8 cellular contexts compared by ENCODE assay signal in the genomic region with DNA sequence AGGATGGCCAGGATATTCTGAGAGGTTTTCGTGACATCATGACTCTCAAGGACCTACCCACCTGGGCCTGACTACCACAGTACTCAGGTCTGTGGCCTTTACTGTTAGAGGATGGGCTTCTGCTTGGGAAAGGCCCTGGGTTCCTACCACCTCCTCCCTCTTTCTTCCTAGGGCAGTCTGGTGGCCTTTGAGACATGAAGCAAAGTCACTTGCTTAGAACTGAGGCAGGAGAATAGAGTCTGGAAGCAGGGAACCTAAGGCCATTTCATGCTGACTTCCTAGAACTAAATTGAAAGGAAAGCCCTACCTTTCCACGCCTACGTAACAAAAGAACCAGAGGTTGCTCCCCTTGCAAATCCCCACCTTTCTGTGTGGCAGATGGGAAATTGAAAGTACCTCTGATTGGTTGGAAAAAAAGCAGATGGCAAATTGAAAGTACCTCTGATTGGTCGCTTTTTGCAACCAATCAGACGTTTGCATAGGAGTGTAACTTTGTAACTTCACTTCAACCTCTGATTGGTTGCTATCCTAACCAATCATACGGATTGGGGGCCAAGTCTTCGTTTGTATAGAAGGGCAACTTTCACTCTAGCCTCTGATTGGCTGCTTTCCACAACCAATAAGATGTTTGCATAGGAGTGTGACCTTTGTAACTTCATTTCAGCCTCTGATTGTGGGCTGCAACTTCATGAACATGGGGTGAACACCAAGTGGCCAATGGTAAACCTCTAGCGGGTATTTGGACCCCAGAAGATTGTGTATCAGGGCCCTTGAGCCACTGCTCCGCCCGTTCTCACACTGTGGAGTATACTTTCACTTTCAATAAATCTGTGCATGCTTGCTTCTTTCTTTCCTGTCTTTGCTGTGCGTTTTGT. TPM values are rescaled to one million over a fixed set of nuclear protein-coding genes. Genes with fewer than 3 reads are reported as not detected.
A peak's percentile ranks its signal among the peaks of the same experiment; 100 is the strongest.
DNase-seq lines count a peak whose midpoint lies in the region; ATAC-seq and TF ChIP-seq lines count a peak whose summit lies in the region.

No MANE protein-coding gene starts in this region.

- no peaks in the 10 kb centered on the region for H3K27me3 ChIP-seq in right lobe of liver

- TF ChIP-seq POLR2A in right lobe of liver (IDR thresholded peaks at IDR 0.05): no peak

- no peak overlapping the region for H3K4me3 ChIP-seq in Jurkat, Clone E6-1 (ENCODE audit: low read length)
- peak overlapping the region in 1 of 3 donors; percentile 7 for H3K4me3 ChIP-seq in right lobe of liver
- no peak overlapping the region for H3K4me3 ChIP-seq in foreskin fibroblast (ENCODE audit: low read depth in 1 of 2, low read length in 2 of 2)

- H3K4me3 Mint-ChIP-seq in activated CD8-positive, alpha-beta T cell treated with anti-CD3 and anti-CD28 coated beads for 36 hours: peak overlapping the region; percentile 26

- no peak overlapping the region for H3K27ac ChIP-seq in right lobe of liver

- no peaks in the 10 kb centered on the region for H3K36me3 Mint-ChIP-seq in activated CD8-positive, alpha-beta T cell treated with anti-CD3 and anti-CD28 coated beads for 36 hours (ENCODE audit: low read depth)

- no peaks in the 10 kb centered on the region for H3K9me3 Mint-ChIP-seq in activated CD8-positive, alpha-beta T cell treated with anti-CD3 and anti-CD28 coated beads for 36 hours

- POLR2A ChIA-PET in activated CD8-positive, alpha-beta T cell treated with anti-CD3 and anti-CD28 coated beads for 36 hours (lab: Charles Lee): no interaction called here

- ATAC-seq in activated CD8-positive, alpha-beta T cell treated with anti-CD3 and anti-CD28 coated beads for 36 hours: peak; percentile 75
- ATAC-seq in right lobe of liver: peak; percentile 44 to 79 (median 51)
- ATAC-seq in HG03045 (IDR thresholded peaks at IDR 0.05; ENCODE audit: unreplicated experiment): no peak
- ATAC-seq in GM18861 (IDR thresholded peaks at IDR 0.05; ENCODE audit: unreplicated experiment): no peak

- CTCF ChIA-PET in activated CD8-positive, alpha-beta T cell treated with anti-CD3 and anti-CD28 coated beads for 36 hours (lab: Charles Lee): no interaction called here

- DNase-seq in Caki2 (ENCODE audit: low read depth) (peak; percentile 88), right lobe of liver (no peak), SKM-1 (lab: John Stamatoyannopoulos, UW; ENCODE audit: unreplicated experiment) (no peak), foreskin fibroblast (no peak)
- peak; percentile 49 for DNase-seq in Jurkat, Clone E6-1 (ENCODE audit: low read depth, low spot score)
- peak; percentile 18 for DNase-seq in activated CD8-positive, alpha-beta T cell treated with anti-CD3 and anti-CD28 coated beads for 36 hours

- no peaks in the 10 kb centered on the region for H3K27me3 Mint-ChIP-seq in activated CD8-positive, alpha-beta T cell treated with anti-CD3 and anti-CD28 coated beads for 36 hours

- H3K36me3 ChIP-seq in right lobe of liver: no peaks in the 10 kb centered on the region

- in situ Hi-C loops in Caki2 (cut with HindIII; ENCODE audit: low pct_unique_long_range_greater_than_20kb, low sequenced_read_pairs): no loop called here

- peaks cover 7% of the 10 kb centered on the region for H3K4me1 Mint-ChIP-seq in activated CD8-positive, alpha-beta T cell treated with anti-CD3 and anti-CD28 coated beads for 36 hours (ENCODE audit: low read depth)

- H3K27ac Mint-ChIP-seq in activated CD8-positive, alpha-beta T cell treated with anti-CD3 and anti-CD28 coated beads for 36 hours: no peak overlapping the region

- no peaks in the 10 kb centered on the region for H3K4me1 ChIP-seq in right lobe of liver

- intact Hi-C loops in activated CD8-positive, alpha-beta T cell treated with anti-CD3 and anti-CD28 coated beads for 36 hours (cut with micrococcal nuclease): no loop called here
- intact Hi-C loops in right lobe of liver (cut with DNase I): no loop called here

- H3K9me3 ChIP-seq in right lobe of liver: no peaks in the 10 kb centered on the region

- WGBS in right lobe of liver (ENCODE audit: insufficient coverage, low coverage, low lambda C conversion rate, missing lambda C conversion rate): 46% methylated on average over 10 of the region's 11 CpGs

- TF ChIP-seq CTCF in activated CD8-positive, alpha-beta T cell treated with anti-CD3 and anti-CD28 coated beads for 36 hours (IDR thresholded peaks at IDR 0.05): no peak
- TF ChIP-seq CTCF in right lobe of liver (IDR thresholded peaks at IDR 0.05): no peak
- no peak for TF ChIP-seq CTCF in foreskin fibroblast (IDR thresholded peaks at IDR 0.05; ENCODE audit: low read depth, low read length)

RNA-seq across cellular contexts. Expression of gene AKAP14, which starts 9.9 kb away (rescaled TPM):
- 0.14 TPM in 1 of 2 replicates, not detected in the other for total RNA-seq in Caki2 (2014; rRNA removed; shearing (Covaris generic); ENCODE audit: low replicate concordance)
- not detected for polyA plus RNA-seq in Jurkat, Clone E6-1 (2012; ENCODE audit: insufficient read depth, insufficient read length)
- total RNA-seq in activated CD8-positive, alpha-beta T cell treated with anti-CD3 and anti-CD28 coated beads for 36 hours: not detected
- not detected for total RNA-seq in right lobe of liver

RNA-seq across cellular contexts. Expression of gene NDUFA1, which starts 14.2 kb away (rescaled TPM):
- 81.0 and 133 TPM in 2 replicates for total RNA-seq in Caki2 (2014; rRNA removed; shearing (Covaris generic); ENCODE audit: low replicate concordance)
- 190 TPM for polyA plus RNA-seq in Jurkat, Clone E6-1 (2012; ENCODE audit: insufficient read depth, insufficient read length)
- total RNA-seq in activated CD8-positive, alpha-beta T cell treated with anti-CD3 and anti-CD28 coated beads for 36 hours: 10 to 100 TPM; 85.5 to 90.6 TPM
- 10 to 100 TPM; 45.9 to 74.1 (median 65.1) TPM for total RNA-seq in right lobe of liver

RNA-seq across cellular contexts. Expression of gene RNF113A, which starts 14.3 kb away (rescaled TPM):
- total RNA-seq in Caki2 (2014; rRNA removed; shearing (Covaris generic); ENCODE audit: low replicate concordance): 12.7 and 15.8 TPM in 2 replicates
- 23.6 TPM for polyA plus RNA-seq in Jurkat, Clone E6-1 (2012; ENCODE audit: insufficient read depth, insufficient read length)
- 10 to 100 TPM; 32.3 to 33.2 TPM for total RNA-seq in activated CD8-positive, alpha-beta T cell treated with anti-CD3 and anti-CD28 coated beads for 36 hours
- total RNA-seq in right lobe of liver: 10 to 100 TPM in 2 of 6 experiments, 1 to 10 TPM in 4; 6.1 to 12.6 (median 7.5) TPM

RNA-seq across cellular contexts. Expression of gene UPF3B, which starts 33.0 kb away (rescaled TPM):
- 0.75 and 1.2 TPM in 2 replicates for total RNA-seq in Caki2 (2014; rRNA removed; shearing (Covaris generic); ENCODE audit: low replicate concordance)
- polyA plus RNA-seq in Jurkat, Clone E6-1 (2012; ENCODE audit: insufficient read depth, insufficient read length): 28.8 TPM
- total RNA-seq in activated CD8-positive, alpha-beta T cell treated with anti-CD3 and anti-CD28 coated beads for 36 hours: 10 to 100 TPM; 16.0 to 16.6 TPM
- 1 to 10 TPM; 1.9 to 3.5 (median 2.5) TPM for total RNA-seq in right lobe of liver

RNA-seq across cellular contexts. Expression of gene NKAP, which starts 57.8 kb away (rescaled TPM):
- 5.7 and 6.5 TPM in 2 replicates for total RNA-seq in Caki2 (2014; rRNA removed; shearing (Covaris generic); ENCODE audit: low replicate concordance)
- polyA plus RNA-seq in Jurkat, Clone E6-1 (2012; ENCODE audit: insufficient read depth, insufficient read length): 14.0 TPM
- total RNA-seq in activated CD8-positive, alpha-beta T cell treated with anti-CD3 and anti-CD28 coated beads for 36 hours: 10 to 100 TPM in 1 of 2 experiments, 1 to 10 TPM in 1; 10.0 to 12.2 TPM
- 1 to 10 TPM; 3.3 to 4.4 (median 3.6) TPM for total RNA-seq in right lobe of liver

Comparison
In these comparisons a context has a peak if more than half of its experiments do, and no peak if none do; other contexts are left out.
1. DNase-seq: peak in Caki2 (single experiment), Jurkat, Clone E6-1 (single experiment) and activated CD8-positive, alpha-beta T cell treated with anti-CD3 and anti-CD28 coated beads for 36 hours (single experiment); none in right lobe of liver (0 of 3), SKM-1 (single experiment) and foreskin fibroblast (0 of 2).
2. ATAC-seq: peak in activated CD8-positive, alpha-beta T cell treated with anti-CD3 and anti-CD28 coated beads for 36 hours (single experiment) and right lobe of liver (4 of 4); none in HG03045 (single experiment) and GM18861 (single experiment).